Comparison of ENCODE assay signal across 16 cellular contexts in the genomic region with DNA sequence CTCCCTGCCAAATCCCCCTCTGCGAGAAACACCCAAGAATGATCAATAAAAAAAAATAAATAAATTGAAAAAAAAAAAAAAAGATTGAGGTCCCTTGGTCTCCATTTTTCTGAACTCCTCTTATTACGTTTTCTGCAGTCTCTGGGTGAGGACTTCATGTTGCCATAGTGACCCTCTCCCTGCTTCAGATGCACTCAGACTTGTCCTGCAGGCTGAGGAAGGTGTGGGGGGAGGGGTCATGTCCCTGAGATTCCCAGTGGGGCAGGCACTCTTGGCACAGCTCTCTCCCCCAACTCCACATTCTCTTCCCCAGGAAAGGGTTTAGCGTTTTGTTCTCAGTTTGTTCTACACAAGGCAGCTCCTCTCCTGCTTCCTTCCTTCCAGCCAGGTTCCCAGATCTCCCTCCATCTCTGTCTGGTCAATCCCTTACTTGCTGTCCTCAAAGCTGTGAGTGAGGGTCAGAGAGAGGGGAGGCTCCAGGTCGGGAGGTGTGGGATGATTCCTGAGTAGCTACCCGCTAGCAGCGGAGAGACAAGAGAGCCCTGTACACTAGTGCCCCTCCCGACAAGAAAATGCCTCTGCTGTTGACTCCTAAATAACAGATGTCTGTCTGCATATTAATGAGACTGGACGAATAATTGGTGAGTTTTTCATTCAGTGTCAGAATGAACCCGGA. TPM values are rescaled to one million over a fixed set of nuclear protein-coding genes. Genes with fewer than 3 reads are reported as not detected.
A peak's percentile ranks its signal among the peaks of the same experiment; 100 is the strongest.
DNase-seq lines count a peak whose midpoint lies in the region; ATAC-seq and TF ChIP-seq lines count a peak whose summit lies in the region.
"Had no signal": no experiment of that assay in that cellular context is flagged by ENCODE, and none has a peak within 500 bp of the region (broad histone marks: within the 10 kb centered on the region; RNA-seq: fewer than 3 reads in every experiment).

No MANE protein-coding gene starts in this region.

- H2BK120ac ChIP-seq in mesenchymal stem cell (ENCODE audit: low read depth, low read length), result no peak overlapping the region

- H3K4me1 ChIP-seq in mesenchymal stem cell (ENCODE audit: control insufficient read depth, insufficient read depth, low read depth, low read length), result peaks cover 4% of the 10 kb centered on the region

- peak overlapping the region; percentile 8 for H3K27ac Mint-ChIP-seq in activated T-cell treated with anti-CD3 and anti-CD28 coated beads, Interleukin-2, amount 50 U/mL, for 24 hours
- H3K27ac Mint-ChIP-seq in activated naive CD8-positive, alpha-beta T cell treated with anti-CD3 and anti-CD28 coated beads for 36 hours, result no peak overlapping the region
- H3K27ac Mint-ChIP-seq: natural killer cell had no signal

- no peak for DNase-seq in activated T-cell treated with anti-CD3 and anti-CD28 coated beads, Interleukin-2, amount 50 U/mL, for 24 hours
- DNase-seq in activated T-cell treated with anti-CD3 and anti-CD28 coated beads, Interleukin-2, amount 50 U/mL, for 1 hour, result no peak
- DNase-seq in WERI-Rb-1 (peak; percentile 55), mesenchymal stem cell (no peak)
- no peak for DNase-seq in activated CD4-positive, CD25-positive, alpha-beta regulatory T cell treated with anti-CD3 and anti-CD28 coated beads, Interleukin-2, amount 50 U/mL, for 72 hours
- DNase-seq in activated naive CD8-positive, alpha-beta T cell treated with anti-CD3 and anti-CD28 coated beads for 36 hours, result no peak
- DNase-seq: ACHN, activated gamma-delta T cell treated with Interleukin-2 at 50 U/mL for 16 hours, cerebellar nuclear complex, natural killer cell, NCI-H1092, PC-9, T-helper 17 cell, upper lobe of right lung had no signal

- no peak overlapping the region for H3K23ac ChIP-seq in mesenchymal stem cell (ENCODE audit: low read length in 2 of 2)

- H3K4me1 Mint-ChIP-seq in activated T-cell treated with anti-CD3 and anti-CD28 coated beads, Interleukin-2, amount 50 U/mL, for 24 hours (ENCODE audit: low read depth), result no peaks in the 10 kb centered on the region
- no peaks in the 10 kb centered on the region for H3K4me1 Mint-ChIP-seq in activated naive CD8-positive, alpha-beta T cell treated with anti-CD3 and anti-CD28 coated beads for 36 hours
- H3K4me1 Mint-ChIP-seq: natural killer cell had no signal

- H3K9me3 ChIP-seq in WERI-Rb-1 (ENCODE audit: severe bottlenecking) (no peaks in the 10 kb centered on the region), mesenchymal stem cell (ENCODE audit: control insufficient read depth, low read length) (no peaks in the 10 kb centered on the region)
- H3K9me3 ChIP-seq: upper lobe of right lung had no signal

- H3K4ac ChIP-seq in mesenchymal stem cell (ENCODE audit: low read depth in 1 of 2, low read length in 2 of 2), result no peak overlapping the region

- H3K18ac ChIP-seq in mesenchymal stem cell (ENCODE audit: low read depth in 1 of 2, low read length in 2 of 2), result peak overlapping the region in 1 of 2 experiments; percentile 52

- ATAC-seq in GM19395 (IDR thresholded peaks at IDR 0.05; ENCODE audit: unreplicated experiment), result no peak
- ATAC-seq in HG03469 (IDR thresholded peaks at IDR 0.05; ENCODE audit: unreplicated experiment), result no peak
- ATAC-seq: natural killer cell, T-helper 17 cell, upper lobe of right lung had no signal

- no peak overlapping the region for H2BK15ac ChIP-seq in mesenchymal stem cell (ENCODE audit: low read depth, poor library complexity, severe bottlenecking)

- peak overlapping the region in 1 of 2 experiments; percentile 11 for H3K14ac ChIP-seq in mesenchymal stem cell (ENCODE audit: low read length in 2 of 2)

- no peaks in the 10 kb centered on the region for H3K9me3 Mint-ChIP-seq in activated T-cell treated with anti-CD3 and anti-CD28 coated beads, Interleukin-2, amount 50 U/mL, for 24 hours
- H3K9me3 Mint-ChIP-seq in activated naive CD8-positive, alpha-beta T cell treated with anti-CD3 and anti-CD28 coated beads for 36 hours, result no peaks in the 10 kb centered on the region
- H3K9me3 Mint-ChIP-seq: natural killer cell had no signal

- H4K91ac ChIP-seq in mesenchymal stem cell (ENCODE audit: low read length), result peak overlapping the region; percentile 28

- H3K4me3 ChIP-seq in WERI-Rb-1 (ENCODE audit: low read depth, low read length) (no peak overlapping the region; the same call in 1 of the 2 replicates), mesenchymal stem cell (ENCODE audit: insufficient read depth in 1 of 2, low read depth in 1 of 2, low read length in 2 of 2) (no peak overlapping the region)
- H3K4me3 ChIP-seq: PC-9, upper lobe of right lung had no signal

- no peak overlapping the region for H3K9ac ChIP-seq in mesenchymal stem cell (ENCODE audit: low read length)

- no peak overlapping the region for H2AK5ac ChIP-seq in mesenchymal stem cell (ENCODE audit: low read length, severe bottlenecking)

- no peaks in the 10 kb centered on the region for H3K27me3 Mint-ChIP-seq in activated T-cell treated with anti-CD3 and anti-CD28 coated beads, Interleukin-2, amount 50 U/mL, for 24 hours
- no peaks in the 10 kb centered on the region for H3K27me3 Mint-ChIP-seq in activated naive CD8-positive, alpha-beta T cell treated with anti-CD3 and anti-CD28 coated beads for 36 hours
- H3K27me3 Mint-ChIP-seq: T-helper 17 cell had no signal

- H2BK12ac ChIP-seq in mesenchymal stem cell (ENCODE audit: low read length in 2 of 2), result no peak overlapping the region

- H3K36me3 ChIP-seq in WERI-Rb-1 (no peaks in the 10 kb centered on the region; the same call in 1 of the 2 replicates), mesenchymal stem cell (ENCODE audit: control insufficient read depth in 1 of 2, insufficient read depth in 2 of 2, low read depth in 1 of 2, low read length in 2 of 2) (no peaks in the 10 kb centered on the region)
- H3K36me3 ChIP-seq: upper lobe of right lung had no signal

- H3K4me3 Mint-ChIP-seq in activated T-cell treated with anti-CD3 and anti-CD28 coated beads, Interleukin-2, amount 50 U/mL, for 24 hours, result no peak overlapping the region
- H3K4me3 Mint-ChIP-seq in activated naive CD8-positive, alpha-beta T cell treated with anti-CD3 and anti-CD28 coated beads for 36 hours, result no peak overlapping the region
- H3K4me3 Mint-ChIP-seq: natural killer cell, T-helper 17 cell had no signal

- peak overlapping the region; percentile 64 for H4K8ac ChIP-seq in mesenchymal stem cell (ENCODE audit: low read length)

- no peak overlapping the region for H2AFZ ChIP-seq in mesenchymal stem cell (ENCODE audit: low read depth, low read length)
- H2AFZ ChIP-seq: PC-9 had no signal

- H3K27ac ChIP-seq in WERI-Rb-1, result peak overlapping the region; percentile 69
- H3K27ac ChIP-seq in mesenchymal stem cell (ENCODE audit: low read length, poor library complexity, severe bottlenecking), result no peak overlapping the region
- H3K27ac ChIP-seq: PC-9, upper lobe of right lung had no signal

- 0 out of 2 replicates have a peak, but pooled peaks have one; percentile 10 for TF ChIP-seq CTCF in WERI-Rb-1 (IDR thresholded peaks at IDR 0.05; ENCODE audit: low read depth, low read length)

- no peak overlapping the region for H2BK5ac ChIP-seq in mesenchymal stem cell (ENCODE audit: low read depth, low read length, poor library complexity, severe bottlenecking)

- 10% methylated on average over 3 of the region's 9 CpGs for WGBS in mesenchymal stem cell

- H3K27me3 ChIP-seq in WERI-Rb-1 (ENCODE audit: insufficient read depth, low read depth, severe bottlenecking) (no peaks in the 10 kb centered on the region), mesenchymal stem cell (ENCODE audit: control insufficient read depth in 1 of 2, insufficient read depth in 1 of 2, low read length in 2 of 2) (peaks cover 0 to 4% of the 10 kb centered on the region in 2 experiments)
- H3K27me3 ChIP-seq: upper lobe of right lung had no signal

- H3K36me3 Mint-ChIP-seq in activated T-cell treated with anti-CD3 and anti-CD28 coated beads, Interleukin-2, amount 50 U/mL, for 24 hours (ENCODE audit: low read depth), result no peaks in the 10 kb centered on the region
- no peaks in the 10 kb centered on the region for H3K36me3 Mint-ChIP-seq in activated naive CD8-positive, alpha-beta T cell treated with anti-CD3 and anti-CD28 coated beads for 36 hours
- H3K36me3 Mint-ChIP-seq: natural killer cell had no signal

- no peaks in the 10 kb centered on the region for H3K79me1 ChIP-seq in mesenchymal stem cell (replicated peaks; ENCODE audit: low read length, poor library complexity, severe bottlenecking)

- H3K4me2 ChIP-seq in mesenchymal stem cell (ENCODE audit: low read length, poor library complexity, severe bottlenecking), result no peak overlapping the region
- H3K4me2 ChIP-seq: PC-9 had no signal

RNA-seq across cellular contexts. Expression of gene RND2, which starts 9.1 kb away (rescaled TPM):
- polyA plus RNA-seq in mesenchymal stem cell (2013, experiment 1 of 2), result 1.1 TPM
- 1.2 TPM for polyA plus RNA-seq in mesenchymal stem cell (2013, experiment 2 of 2)
- not detected for total RNA-seq in activated naive CD8-positive, alpha-beta T cell treated with anti-CD3 and anti-CD28 coated beads for 36 hours

RNA-seq across cellular contexts. Expression of gene VAT1, which starts 11.9 kb away (rescaled TPM):
- polyA plus RNA-seq in mesenchymal stem cell (2013, experiment 1 of 2), result 775 TPM
- 762 TPM for polyA plus RNA-seq in mesenchymal stem cell (2013, experiment 2 of 2)
- total RNA-seq in activated naive CD8-positive, alpha-beta T cell treated with anti-CD3 and anti-CD28 coated beads for 36 hours, result 10 to 100 TPM; 20.8 to 23.0 TPM

RNA-seq across cellular contexts. Expression of gene IFI35, which starts 27.5 kb away (rescaled TPM):
- polyA plus RNA-seq in mesenchymal stem cell (2013, experiment 1 of 2), result 27.4 TPM
- 24.5 TPM for polyA plus RNA-seq in mesenchymal stem cell (2013, experiment 2 of 2)
- total RNA-seq in activated naive CD8-positive, alpha-beta T cell treated with anti-CD3 and anti-CD28 coated beads for 36 hours, result 10 to 100 TPM; 43.8 to 49.5 TPM

RNA-seq across cellular contexts. Expression of gene RPL27, which starts 35.9 kb away (rescaled TPM):
- polyA plus RNA-seq in mesenchymal stem cell (2013, experiment 1 of 2), result 5,075 TPM
- polyA plus RNA-seq in mesenchymal stem cell (2013, experiment 2 of 2), result 4,888 TPM
- 1,000 to 10,000 TPM; 1,508 to 1,555 TPM for total RNA-seq in activated naive CD8-positive, alpha-beta T cell treated with anti-CD3 and anti-CD28 coated beads for 36 hours

RNA-seq across cellular contexts. Expression of gene RUNDC1, which starts 53.7 kb away (rescaled TPM):
- polyA plus RNA-seq in mesenchymal stem cell (2013, experiment 1 of 2), result 6.8 TPM
- polyA plus RNA-seq in mesenchymal stem cell (2013, experiment 2 of 2), result 7.1 TPM
- 10 to 100 TPM in 1 of 2 experiments, 1 to 10 TPM in 1; 9.6 to 10.2 TPM for total RNA-seq in activated naive CD8-positive, alpha-beta T cell treated with anti-CD3 and anti-CD28 coated beads for 36 hours
